In genomic region chr7:12556139-12556792, GRCh38 we compare ENCODE assay signal across 1 cellular context. TPM values are rescaled to one million over a fixed set of nuclear protein-coding genes. Genes with fewer than 3 reads are reported as not detected.
"Had no signal": no experiment of that assay in that cellular context is flagged by ENCODE, and none has a peak within 500 bp of the region (broad histone marks: within the 10 kb centered on the region; RNA-seq: fewer than 3 reads in every experiment).

No MANE protein-coding gene starts in this region.

RNA-seq across cellular contexts. Expression of gene SCIN, which starts 14.3 kb away (rescaled TPM):
- total RNA-seq: natural killer cell treated with Interleukin-12 subunit alpha and Interleukin-12 subunit beta and Interleukin-15 and Interleukin-18, amount 100 ng/mL, for 72 hours had no signal
